1 cellular context compared by ENCODE assay signal in genomic region chr12:48183091-48183875, GRCh38.
TF ChIP-seq lines count a peak whose summit lies in the region.

TSS of gene CCDC184 (plus strand) at chr12:48183644. CDS start at chr12:48184123, 479 bp downstream.

TF ChIP-seq in SK-N-SH, 30 proteins besides CTCF, POLR2A, EP300 and RAD21 (continued from another document):
- TF ChIP-seq, protein P1, sequence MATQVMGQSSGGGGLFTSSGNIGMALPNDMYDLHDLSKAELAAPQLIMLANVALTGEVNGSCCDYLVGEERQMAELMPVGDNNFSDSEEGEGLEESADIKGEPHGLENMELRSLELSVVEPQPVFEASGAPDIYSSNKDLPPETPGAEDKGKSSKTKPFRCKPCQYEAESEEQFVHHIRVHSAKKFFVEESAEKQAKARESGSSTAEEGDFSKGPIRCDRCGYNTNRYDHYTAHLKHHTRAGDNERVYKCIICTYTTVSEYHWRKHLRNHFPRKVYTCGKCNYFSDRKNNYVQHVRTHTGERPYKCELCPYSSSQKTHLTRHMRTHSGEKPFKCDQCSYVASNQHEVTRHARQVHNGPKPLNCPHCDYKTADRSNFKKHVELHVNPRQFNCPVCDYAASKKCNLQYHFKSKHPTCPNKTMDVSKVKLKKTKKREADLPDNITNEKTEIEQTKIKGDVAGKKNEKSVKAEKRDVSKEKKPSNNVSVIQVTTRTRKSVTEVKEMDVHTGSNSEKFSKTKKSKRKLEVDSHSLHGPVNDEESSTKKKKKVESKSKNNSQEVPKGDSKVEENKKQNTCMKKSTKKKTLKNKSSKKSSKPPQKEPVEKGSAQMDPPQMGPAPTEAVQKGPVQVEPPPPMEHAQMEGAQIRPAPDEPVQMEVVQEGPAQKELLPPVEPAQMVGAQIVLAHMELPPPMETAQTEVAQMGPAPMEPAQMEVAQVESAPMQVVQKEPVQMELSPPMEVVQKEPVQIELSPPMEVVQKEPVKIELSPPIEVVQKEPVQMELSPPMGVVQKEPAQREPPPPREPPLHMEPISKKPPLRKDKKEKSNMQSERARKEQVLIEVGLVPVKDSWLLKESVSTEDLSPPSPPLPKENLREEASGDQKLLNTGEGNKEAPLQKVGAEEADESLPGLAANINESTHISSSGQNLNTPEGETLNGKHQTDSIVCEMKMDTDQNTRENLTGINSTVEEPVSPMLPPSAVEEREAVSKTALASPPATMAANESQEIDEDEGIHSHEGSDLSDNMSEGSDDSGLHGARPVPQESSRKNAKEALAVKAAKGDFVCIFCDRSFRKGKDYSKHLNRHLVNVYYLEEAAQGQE (IDR thresholded peaks at IDR 0.05; ENCODE audit: low read depth, low read length), result no peak
- no peak; the same call in 1 of the 2 replicates for TF ChIP-seq TCF12 (IDR thresholded peaks at IDR 0.05)
- TF ChIP-seq TAF1 (IDR thresholded peaks at IDR 0.05; ENCODE audit: borderline replicate concordance, low read depth, low read length), result 0 out of 2 replicates have a peak, but pooled peaks have one; percentile 48
- TF ChIP-seq USF2 (IDR thresholded peaks at IDR 0.05; ENCODE audit: borderline replicate concordance, low read depth, low read length), result no peak
- peak; percentile 56 for TF ChIP-seq NRF1 (IDR thresholded peaks at IDR 0.05; ENCODE audit: low read depth, low read length)
- TF ChIP-seq, protein P2, sequence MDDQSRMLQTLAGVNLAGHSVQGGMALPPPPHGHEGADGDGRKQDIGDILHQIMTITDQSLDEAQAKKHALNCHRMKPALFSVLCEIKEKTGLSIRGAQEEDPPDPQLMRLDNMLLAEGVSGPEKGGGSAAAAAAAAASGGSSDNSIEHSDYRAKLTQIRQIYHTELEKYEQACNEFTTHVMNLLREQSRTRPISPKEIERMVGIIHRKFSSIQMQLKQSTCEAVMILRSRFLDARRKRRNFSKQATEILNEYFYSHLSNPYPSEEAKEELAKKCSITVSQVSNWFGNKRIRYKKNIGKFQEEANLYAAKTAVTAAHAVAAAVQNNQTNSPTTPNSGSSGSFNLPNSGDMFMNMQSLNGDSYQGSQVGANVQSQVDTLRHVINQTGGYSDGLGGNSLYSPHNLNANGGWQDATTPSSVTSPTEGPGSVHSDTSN (IDR thresholded peaks at IDR 0.05), result no peak
- no peak for TF ChIP-seq NFIC (IDR thresholded peaks at IDR 0.05; ENCODE audit: borderline replicate concordance)
- peak; percentile 95 for TF ChIP-seq RFX5 (IDR thresholded peaks at IDR 0.05; ENCODE audit: low read length)
- no peak; the same call in 1 of the 2 replicates for TF ChIP-seq GABPA (IDR thresholded peaks at IDR 0.05; ENCODE audit: low read depth)
- TF ChIP-seq SMC3 (IDR thresholded peaks at IDR 0.05; ENCODE audit: low read depth, low read length), result peak; percentile 32; the same call in 1 of the 2 replicates
- TF ChIP-seq FOSL2 (IDR thresholded peaks at IDR 0.05; ENCODE audit: borderline replicate concordance, low read depth), result no peak
- TF ChIP-seq JUND (IDR thresholded peaks at IDR 0.05), result no peak
